Comparison of ENCODE assay signal across 9 cellular contexts in genomic region chr14:51395361-51395849, GRCh38.
DNase-seq lines count a peak whose midpoint lies in the region; ATAC-seq and TF ChIP-seq lines count a peak whose summit lies in the region.
"Had no signal": no experiment of that assay in that cellular context is flagged by ENCODE, and none has a peak within 500 bp of the region (broad histone marks: within the 10 kb centered on the region; RNA-seq: fewer than 3 reads in every experiment).

No MANE protein-coding gene starts in this region.

- WGBS in testis, 2 donors = 36 to 38% methylated on average over 7 to 9 of the region's 9 CpGs

- TF ChIP-seq POLR2A in breast epithelium (IDR thresholded peaks at IDR 0.05) (no peak), testis (IDR thresholded peaks at IDR 0.05) (no peak)

- peak; percentile 68 for DNase-seq in HT1080 (ENCODE audit: low read depth)
- peak; percentile 59 to 80 for DNase-seq in breast epithelium (ENCODE audit: low spot score in 2 of 2)
- peak; percentile 15 to 35 for DNase-seq in left colon
- DNase-seq in testis = peak; percentile 61
- DNase-seq in activated T-cell treated with anti-CD3 and anti-CD28 coated beads, Interleukin-2, amount 50 U/mL, for 1 hour = no peak
- no peak for DNase-seq in activated CD4-positive, alpha-beta T cell treated with anti-CD3 and anti-CD28 coated beads for 1 hour

- no peaks in the 10 kb centered on the region for H3K9me3 ChIP-seq in breast epithelium
- H3K9me3 ChIP-seq in testis = no peaks in the 10 kb centered on the region

- H3K27ac ChIP-seq in breast epithelium = peak overlapping the region; percentile 93 to 95
- H3K27ac ChIP-seq in testis = peak overlapping the region; percentile 16 to 81
- H3K27ac ChIP-seq: HL-60 had no signal

- H3K4me3 ChIP-seq in breast epithelium (peak overlapping the region in 1 of 3 donors; percentile 26), testis (no peak overlapping the region)

- no peak for ATAC-seq in left colon
- no peak for ATAC-seq in GM21825 (IDR thresholded peaks at IDR 0.05; ENCODE audit: unreplicated experiment)
- no peak for ATAC-seq in GM18511 (IDR thresholded peaks at IDR 0.05; ENCODE audit: unreplicated experiment)

- no peaks in the 10 kb centered on the region for H3K36me3 ChIP-seq in breast epithelium
- no peaks in the 10 kb centered on the region for H3K36me3 ChIP-seq in testis (ENCODE audit: low read depth, missing control alignments)

- intact Hi-C loops in breast epithelium (cut with DNase I; ENCODE audit: low total_unique reads) (no loop called here), left colon (cut with DNase I, micrococcal nuclease) (no loop called here), testis (cut with DNase I; ENCODE audit: low total_unique reads) (no loop called here)

- no peak for TF ChIP-seq CTCF in breast epithelium (IDR thresholded peaks at IDR 0.05)
- no peak for TF ChIP-seq CTCF in testis (IDR thresholded peaks at IDR 0.05)

- H3K4me1 ChIP-seq in breast epithelium = peaks cover 15 to 34% of the 10 kb centered on the region in 2 donors
- H3K4me1 ChIP-seq in testis = peaks cover 23% of the 10 kb centered on the region

- H3K27me3 ChIP-seq in breast epithelium = no peaks in the 10 kb centered on the region
- no peaks in the 10 kb centered on the region for H3K27me3 ChIP-seq in testis

Comparison
In these comparisons a context has a peak if more than half of its experiments do, and no peak if none do; other contexts are left out.
1. DNase-seq: peak in HT1080 (single experiment), breast epithelium (2 of 2), left colon (2 of 2) and testis (single experiment); none in activated T-cell treated with anti-CD3 and anti-CD28 coated beads, Interleukin-2, amount 50 U/mL, for 1 hour (single experiment) and activated CD4-positive, alpha-beta T cell treated with anti-CD3 and anti-CD28 coated beads for 1 hour (single experiment).